Comparison of ENCODE assay signal across 19 cellular contexts in genomic region chr1:36432616-36433015, GRCh38. TPM values are rescaled to one million over a fixed set of nuclear protein-coding genes. Genes with fewer than 3 reads are reported as not detected.
"Had no signal": no experiment of that assay in that cellular context is flagged by ENCODE, and none has a peak within 500 bp of the region (broad histone marks: within the 10 kb centered on the region; RNA-seq: fewer than 3 reads in every experiment).

No MANE protein-coding gene starts in this region.

- H3K36me3 Mint-ChIP-seq: stimulated activated naive B cell treated with anti-CD40 and anti-IgM and Interleukin-4, amounts not matched to agents 10 μg/mL and 1 μg/mL and 100 μg/mL, for 72 hours had no signal

- H3K27ac ChIP-seq: right atrium auricular region had no signal

- H3K27me3 Mint-ChIP-seq: activated T-helper 17 cell treated with anti-CD3 and anti-CD28 coated beads, Interleukin-2, amount 50 U/mL, for 72 hours; dendritic cell treated with granulocyte-macrophage colony-stimulating factor and Interleukin-4, amounts not matched to agents 40 ng/mL and 50 ng/mL, for 4 days had no signal

- H3K4me3 Mint-ChIP-seq: activated T-helper 17 cell treated with anti-CD3 and anti-CD28 coated beads, Interleukin-2, amount 50 U/mL, for 72 hours; dendritic cell treated with granulocyte-macrophage colony-stimulating factor and Interleukin-4, amounts not matched to agents 40 ng/mL and 50 ng/mL, for 4 days; endodermal cell; naive thymus-derived CD4-positive, alpha-beta T cell; stimulated activated naive B cell treated with anti-CD40 and anti-IgM and Interleukin-4, amounts not matched to agents 10 μg/mL and 1 μg/mL and 100 μg/mL, for 72 hours had no signal

- H3K4me3 ChIP-seq: right atrium auricular region had no signal

- H3K4me1 Mint-ChIP-seq: endodermal cell; naive thymus-derived CD4-positive, alpha-beta T cell; stimulated activated naive B cell treated with anti-CD40 and anti-IgM and Interleukin-4, amounts not matched to agents 10 μg/mL and 1 μg/mL and 100 μg/mL, for 72 hours had no signal

- H3K27ac Mint-ChIP-seq: activated T-helper 17 cell treated with anti-CD3 and anti-CD28 coated beads, Interleukin-2, amount 50 U/mL, for 72 hours; dendritic cell treated with granulocyte-macrophage colony-stimulating factor and Interleukin-4, amounts not matched to agents 40 ng/mL and 50 ng/mL, for 4 days; stimulated activated naive B cell treated with anti-CD40 and anti-IgM and Interleukin-4, amounts not matched to agents 10 μg/mL and 1 μg/mL and 100 μg/mL, for 72 hours had no signal

- DNase-seq: activated naive CD4-positive, alpha-beta T cell treated with Interleukin-2 at 50 U/mL for 16 hours; anterior cingulate cortex; cerebellar nuclear complex; endodermal cell; hypothalamus; mammary epithelial cell; naive thymus-derived CD4-positive, alpha-beta T cell; posterior cingulate gyrus; stimulated activated CD4-positive, alpha-beta T cell treated with anti-CD3 and anti-CD28 coated beads, Interleukin-15, amount 100 ng/mL, for 24 hours; stimulated activated CD4-positive, alpha-beta T cell treated with anti-CD3 and anti-CD28 coated beads, Interleukin-4, amount 100 ng/mL, for 1 hour; stimulated activated naive B cell treated with anti-CD40 and anti-IgM and Interleukin-4, amounts not matched to agents 10 μg/mL and 1 μg/mL and 100 μg/mL, for 72 hours; trophoblast cell had no signal

- H3K27me3 ChIP-seq: right atrium auricular region had no signal

- H3K9me3 Mint-ChIP-seq: activated T-helper 17 cell treated with anti-CD3 and anti-CD28 coated beads, Interleukin-2, amount 50 U/mL, for 72 hours; dendritic cell treated with granulocyte-macrophage colony-stimulating factor and Interleukin-4, amounts not matched to agents 40 ng/mL and 50 ng/mL, for 4 days; endodermal cell; naive thymus-derived CD4-positive, alpha-beta T cell; stimulated activated naive B cell treated with anti-CD40 and anti-IgM and Interleukin-4, amounts not matched to agents 10 μg/mL and 1 μg/mL and 100 μg/mL, for 72 hours had no signal

- H3K9me3 ChIP-seq: right atrium auricular region had no signal

- H3K4me1 ChIP-seq: right atrium auricular region had no signal

- ATAC-seq: activated CD4-positive, CD25-positive, alpha-beta regulatory T cell treated with anti-CD3 and anti-CD28 coated beads, Interleukin-2, amount 50 U/mL, for 24 hours; activated T-helper 17 cell treated with anti-CD3 and anti-CD28 coated beads, Interleukin-2, amount 50 U/mL, for 72 hours; naive thymus-derived CD4-positive, alpha-beta T cell; stimulated activated naive B cell treated with anti-CD40 and anti-IgM and Interleukin-4, amounts not matched to agents 10 μg/mL and 1 μg/mL and 100 μg/mL, for 72 hours had no signal

RNA-seq across cellular contexts. Expression of gene CSF3R, which starts 50.1 kb away (rescaled TPM):
- total RNA-seq: activated CD8-positive, alpha-beta memory T cell treated with anti-CD3 and anti-CD28 coated beads for 36 hours; kidney epithelial cell; mammary epithelial cell; SK-MEL-5 had no signal
- polyA plus RNA-seq: mammary epithelial cell had no signal
